ENCODE assay signal across 24 cellular contexts in the genomic region with DNA sequence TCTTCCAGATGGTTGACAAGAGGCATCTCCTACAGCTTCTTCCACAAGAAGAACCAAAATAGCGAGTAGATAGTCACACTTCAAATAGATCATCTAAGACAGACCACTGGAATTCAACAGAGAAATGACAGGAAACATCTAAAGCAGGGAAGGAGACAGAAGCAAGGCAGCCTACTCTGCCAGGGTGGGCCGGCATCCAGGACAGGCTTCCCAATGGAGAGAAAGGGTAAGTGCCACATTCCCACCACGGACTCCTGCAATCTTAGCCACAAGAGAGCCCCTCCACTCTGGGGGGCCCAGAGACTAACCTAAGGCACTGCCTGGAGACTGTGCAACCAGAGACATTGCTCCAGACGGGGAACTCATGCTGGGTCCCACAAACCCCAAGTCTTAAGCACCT.
"Had no signal": no experiment of that assay in that cellular context is flagged by ENCODE, and none has a peak within 500 bp of the region (broad histone marks: within the 10 kb centered on the region; RNA-seq: fewer than 3 reads in every experiment).

No MANE protein-coding gene starts in this region.

- H3K4me1 Mint-ChIP-seq: endodermal cell had no signal

- H3K27ac Mint-ChIP-seq: dendritic cell treated with granulocyte-macrophage colony-stimulating factor and Interleukin-4, amounts not matched to agents 40 ng/mL and 50 ng/mL, for 4 days; effector memory CD8-positive, alpha-beta T cell; endodermal cell had no signal

- H3K4me3 Mint-ChIP-seq: dendritic cell treated with granulocyte-macrophage colony-stimulating factor and Interleukin-4, amounts not matched to agents 40 ng/mL and 50 ng/mL, for 4 days; effector memory CD8-positive, alpha-beta T cell; endodermal cell had no signal

- H3K27ac ChIP-seq: colonic mucosa, coronary artery, dorsolateral prefrontal cortex, epithelial cell of prostate, esophagus squamous epithelium, foreskin keratinocyte, gastrocnemius medialis, gastroesophageal sphincter, heart left ventricle, heart right ventricle had no signal

- H3K27me3 ChIP-seq: colonic mucosa, gastrocnemius medialis, gastroesophageal sphincter, heart left ventricle had no signal

- DNase-seq: colonic mucosa; cortex of kidney; dermis blood vessel endothelial cell; dorsolateral prefrontal cortex; effector CD4-positive, alpha-beta T cell; effector CD8-positive, alpha-beta T cell; effector memory CD4-positive, alpha-beta T cell; effector memory CD8-positive, alpha-beta T cell; erythroblast; esophagus squamous epithelium; foreskin fibroblast; foreskin keratinocyte; foreskin melanocyte; gastrocnemius medialis; glutamatergic neuron; head of caudate nucleus; heart left ventricle; heart right ventricle had no signal

- H3K9me3 ChIP-seq: colonic mucosa, esophagus squamous epithelium, gastrocnemius medialis, gastroesophageal sphincter had no signal

- ATAC-seq: effector memory CD8-positive, alpha-beta T cell; esophagus mucosa; foreskin keratinocyte; gastrocnemius medialis; gastroesophageal sphincter; heart left ventricle; heart right ventricle had no signal

- H3K9me3 Mint-ChIP-seq: dendritic cell treated with granulocyte-macrophage colony-stimulating factor and Interleukin-4, amounts not matched to agents 40 ng/mL and 50 ng/mL, for 4 days; endodermal cell had no signal

- H3K4me1 ChIP-seq: colonic mucosa, esophagus squamous epithelium, foreskin keratinocyte, gastrocnemius medialis, heart left ventricle, heart right ventricle had no signal

- H3K4me3 ChIP-seq: colonic mucosa, coronary artery, dorsolateral prefrontal cortex, esophagus squamous epithelium, gastrocnemius medialis, gastroesophageal sphincter, heart left ventricle, heart right ventricle had no signal

- H3K36me3 ChIP-seq: colonic mucosa, esophagus squamous epithelium, gastrocnemius medialis, gastroesophageal sphincter, heart left ventricle, heart right ventricle had no signal
